21 cellular contexts compared by ENCODE assay signal in the genomic region with DNA sequence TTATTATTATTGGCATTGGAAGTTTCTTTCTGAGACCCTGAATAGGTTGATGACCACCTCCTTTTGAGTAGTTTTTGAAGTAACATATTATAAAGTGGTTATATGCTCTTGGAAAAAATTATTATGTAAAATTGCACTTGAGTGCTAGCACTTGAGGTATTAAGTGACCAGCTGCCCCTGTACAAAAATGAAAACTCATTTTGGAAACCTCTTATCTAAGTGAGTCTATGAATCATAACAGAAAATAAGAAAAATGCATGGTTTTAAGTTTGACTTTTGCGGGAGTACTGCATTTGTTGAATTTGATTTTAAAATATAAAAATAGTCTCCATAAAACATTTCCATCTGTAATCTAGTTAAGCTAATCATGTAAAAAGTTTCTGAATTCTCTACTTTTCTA.
"Had no signal": no experiment of that assay in that cellular context is flagged by ENCODE, and none has a peak within 500 bp of the region (broad histone marks: within the 10 kb centered on the region; RNA-seq: fewer than 3 reads in every experiment).

No MANE protein-coding gene starts in this region.

- H3K36me3 ChIP-seq: neutrophil, pancreas, sigmoid colon, thoracic aorta had no signal

- ATAC-seq: esophagus mucosa, left lobe of liver, mucosa of descending colon, pancreas had no signal

- H3K27ac ChIP-seq: neutrophil, pancreas, psoas muscle, sigmoid colon, thoracic aorta, VCaP had no signal

- H3K4me3 ChIP-seq: mucosa of descending colon, pancreas, psoas muscle, sigmoid colon, thoracic aorta had no signal

- DNase-seq: activated CD8-positive, alpha-beta memory T cell treated with anti-CD3 and anti-CD28 coated beads, Interleukin-2, amount 50 U/mL, for 48 hours; activated gamma-delta T cell; activated naive CD4-positive, alpha-beta T cell treated with anti-CD3 and anti-CD28 coated beads, Interleukin-2, amount 10 ng/mL, durations not matched to agents 7 days and 5 days; amniotic stem cell; central memory CD4-positive, alpha-beta T cell; endodermal cell; foreskin melanocyte; kidney glomerular epithelial cell; mucosa of descending colon; nephron progenitor cell; pancreas; psoas muscle; sigmoid colon; small intestine; T-helper 9 cell; trophoblast cell had no signal

- H3K9me3 ChIP-seq: mucosa of descending colon, neutrophil, pancreas, psoas muscle, sigmoid colon, thoracic aorta had no signal

- H3K27me3 ChIP-seq: neutrophil, pancreas, sigmoid colon had no signal
